Comparison of ENCODE assay signal across 13 cellular contexts in genomic region chr12:26032719-26033241, GRCh38.
DNase-seq lines count a peak whose midpoint lies in the region; ATAC-seq and TF ChIP-seq lines count a peak whose summit lies in the region.
"Had no signal": no experiment of that assay in that cellular context is flagged by ENCODE, and none has a peak within 500 bp of the region (broad histone marks: within the 10 kb centered on the region; RNA-seq: fewer than 3 reads in every experiment).

No MANE protein-coding gene starts in this region.

- no peaks in the 10 kb centered on the region for H3K36me3 ChIP-seq in trophoblast cell (ENCODE audit: control insufficient read depth in 1 of 2, insufficient read depth in 2 of 2, low read length in 2 of 2)
- H3K36me3 ChIP-seq: left lung, neural progenitor cell had no signal

- no peak overlapping the region for H3K4me3 ChIP-seq in LNCaP clone FGC (ENCODE audit: low read depth, low read length)
- no peak overlapping the region for H3K4me3 ChIP-seq in astrocyte of the spinal cord (ENCODE audit: low read depth, low read length)
- no peak overlapping the region for H3K4me3 ChIP-seq in trophoblast cell (ENCODE audit: low read depth, low read length)
- H3K4me3 ChIP-seq: left lung, neural progenitor cell, skin epidermis had no signal

- no peak overlapping the region for H2AFZ ChIP-seq in trophoblast cell (ENCODE audit: insufficient read depth, low read length, poor library complexity)
- H2AFZ ChIP-seq: neural progenitor cell had no signal

- H3K79me1 ChIP-seq in trophoblast cell (ENCODE audit: low read length), result no peaks in the 10 kb centered on the region

- H4K12ac ChIP-seq in trophoblast cell (ENCODE audit: low read depth, low read length), result no peak overlapping the region

- no peak overlapping the region for H4K8ac ChIP-seq in trophoblast cell (ENCODE audit: low read depth, low read length)

- no peaks in the 10 kb centered on the region for H3K79me2 ChIP-seq in trophoblast cell (ENCODE audit: control insufficient read depth, insufficient read depth, low read length, poor library complexity)

- H3K18ac ChIP-seq in trophoblast cell (ENCODE audit: low read length), result no peak overlapping the region

- H2BK120ac ChIP-seq in trophoblast cell (ENCODE audit: insufficient read depth, low read length, poor library complexity), result no peak overlapping the region

- no peak overlapping the region for H2AK5ac ChIP-seq in trophoblast cell (ENCODE audit: low read length)

- H3K9me3 ChIP-seq in trophoblast cell (ENCODE audit: insufficient read depth, low read depth, low read length), result no peaks in the 10 kb centered on the region
- H3K9me3 ChIP-seq: left lung had no signal

- no peak overlapping the region for H2BK12ac ChIP-seq in trophoblast cell (ENCODE audit: low read length)

- no peak overlapping the region for H4K91ac ChIP-seq in trophoblast cell (ENCODE audit: low read depth, low read length)

- no peak overlapping the region for H3K9ac ChIP-seq in trophoblast cell (ENCODE audit: low read length)
- H3K9ac ChIP-seq: neural progenitor cell had no signal

- WGBS in trophoblast cell (ENCODE audit: extremely low coverage, insufficient coverage, insufficient read length), result no CpG with 5 or more reads among the region's 1 CpG

- no peak for TF ChIP-seq CTCF in LNCaP clone FGC (IDR thresholded peaks at IDR 0.05; ENCODE audit: control insufficient read depth, extremely low read depth, insufficient read depth)
- no peak for TF ChIP-seq CTCF in astrocyte of the spinal cord (IDR thresholded peaks at IDR 0.05; ENCODE audit: low read depth, low read length)

- H3K4me1 ChIP-seq in trophoblast cell (ENCODE audit: control insufficient read depth in 1 of 2, insufficient read depth in 2 of 2, low read length in 2 of 2), result no peaks in the 10 kb centered on the region

- H3K23ac ChIP-seq in trophoblast cell (ENCODE audit: low read length), result no peak overlapping the region

- in situ Hi-C loops in astrocyte of the spinal cord (cut with HindIII; ENCODE audit: low sequenced_read_pairs), result no loop called here

- no peak overlapping the region for H3K4me2 ChIP-seq in trophoblast cell (ENCODE audit: low read length)
- H3K4me2 ChIP-seq: neural progenitor cell had no signal

- no peak overlapping the region for H3K27ac ChIP-seq in trophoblast cell (ENCODE audit: low read depth, low read length)
- H3K27ac ChIP-seq: 22Rv1, left lung, neural progenitor cell had no signal

- ATAC-seq in HG02759 (IDR thresholded peaks at IDR 0.05; ENCODE audit: unreplicated experiment), result no peak
- no peak for ATAC-seq in HG02763 (IDR thresholded peaks at IDR 0.05; ENCODE audit: unreplicated experiment)
- ATAC-seq: left lung had no signal

- no peak overlapping the region for H3K4ac ChIP-seq in trophoblast cell (ENCODE audit: low read depth, low read length)

- no peaks in the 10 kb centered on the region for H3K27me3 ChIP-seq in trophoblast cell (ENCODE audit: insufficient read depth, low read length)
- H3K27me3 ChIP-seq: left lung, neural progenitor cell had no signal

- no peak overlapping the region for H2BK5ac ChIP-seq in trophoblast cell (ENCODE audit: low read depth, low read length, poor library complexity)

- DNase-seq in DMS 273 (lab: John Stamatoyannopoulos, UW; ENCODE audit: unreplicated experiment) (peak; percentile 34), DMS 273 treated with DMSO at 0.1 percent for 48 hours (lab: John Stamatoyannopoulos, UW) (no peak), LNCaP clone FGC (ENCODE audit: low read depth) (peak; percentile 86), astrocyte of the spinal cord (ENCODE audit: low read depth, low spot score) (peak; percentile 42), trophoblast cell (peak; percentile 64 to 90), kidney tubule cell (ENCODE audit: low spot score) (no peak)
- DNase-seq: left lung, NCI-H345 had no signal

- no peak overlapping the region for H3K14ac ChIP-seq in trophoblast cell (ENCODE audit: low read length)

Comparison
In these comparisons a context has a peak if more than half of its experiments do, and no peak if none do; other contexts are left out.
1. DNase-seq: peak in DMS 273 (single experiment), LNCaP clone FGC (single experiment), astrocyte of the spinal cord (single experiment) and trophoblast cell (2 of 2); none in DMS 273 treated with DMSO at 0.1 percent for 48 hours (single experiment) and kidney tubule cell (single experiment).